In the genomic region with DNA sequence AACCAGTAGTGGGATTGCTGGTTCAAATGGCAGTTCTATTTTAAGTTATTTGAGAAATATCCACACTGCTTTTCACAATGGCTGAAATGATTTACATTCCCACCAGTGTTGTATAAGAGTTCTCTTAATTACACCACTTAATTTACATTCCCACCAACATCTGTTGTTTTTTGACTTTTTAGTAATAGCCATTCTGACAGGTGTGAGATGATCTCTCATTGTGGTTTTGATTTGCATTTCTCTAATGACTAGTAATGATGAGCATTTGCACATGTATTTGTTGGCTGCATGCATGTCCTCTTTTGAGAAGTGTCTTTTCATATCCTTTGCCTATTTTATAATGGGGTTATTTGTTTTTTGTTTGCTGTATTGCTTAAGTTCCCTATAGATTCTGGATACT, we compare ENCODE assay signal across 14 cellular contexts.
"Had no signal": no experiment of that assay in that cellular context is flagged by ENCODE, and none has a peak within 500 bp of the region (broad histone marks: within the 10 kb centered on the region; RNA-seq: fewer than 3 reads in every experiment).

No MANE protein-coding gene starts in this region.

- DNase-seq: activated CD4-positive, alpha-beta T cell treated with anti-CD3 and anti-CD28 coated beads, Interleukin-2, amount 10 ng/mL, durations not matched to agents 24 days and 14 days; activated T-cell treated with anti-CD3 and anti-CD28 coated beads for 4 hours; amniotic stem cell; brain microvascular endothelial cell; cerebellar nuclear complex; effector memory CD8-positive, alpha-beta T cell; left ventricle myocardium inferior; natural killer cell; posterior cingulate gyrus; stimulated activated CD4-positive, alpha-beta T cell treated with anti-CD3 and anti-CD28 coated beads, Interleukin-4, amount 100 ng/mL, for 4 hours; stimulated activated naive CD8-positive, alpha-beta T cell treated with anti-CD3 and anti-CD28 coated beads, Interleukin-15, amount 100 ng/mL, for 72 hours; testis had no signal

- FAIRE-seq: keratinocyte had no signal

- ATAC-seq: effector memory CD8-positive, alpha-beta T cell; gastroesophageal sphincter; natural killer cell; stimulated activated naive CD8-positive, alpha-beta T cell treated with anti-CD3 and anti-CD28 coated beads, Interleukin-15, amount 100 ng/mL, for 72 hours had no signal
